Comparison of ENCODE assay signal across 15 cellular contexts in genomic region chr12:109727039-109727723, GRCh38. TPM values are rescaled to one million over a fixed set of nuclear protein-coding genes. Genes with fewer than 3 reads are reported as not detected.
DNase-seq lines count a peak whose midpoint lies in the region; ATAC-seq and TF ChIP-seq lines count a peak whose summit lies in the region.
"Had no signal": no experiment of that assay in that cellular context is flagged by ENCODE, and none has a peak within 500 bp of the region (broad histone marks: within the 10 kb centered on the region; RNA-seq: fewer than 3 reads in every experiment).

No MANE protein-coding gene starts in this region.

- H3K4me2 ChIP-seq in GM23338 = no peak overlapping the region

- no peaks in the 10 kb centered on the region for H3K79me2 ChIP-seq in GM23338 (replicated peaks; ENCODE audit: insufficient read depth)

- no peak overlapping the region for H3K27ac Mint-ChIP-seq in GM23338
- H3K27ac Mint-ChIP-seq: activated naive CD4-positive, alpha-beta T cell treated with anti-CD3 and anti-CD28 coated beads, Interleukin-2, amount 50 U/mL, for 24 hours; CD8-positive, alpha-beta T cell; T-helper 1 cell treated with Interleukin-12 subunit alpha and Interleukin-12 subunit beta and Interleukin-4 antibody, amounts not matched to agents 30 μg/mL and 1 μg/mL, for 36 hours had no signal

- no peak overlapping the region for H2AFZ ChIP-seq in GM23338
- H2AFZ ChIP-seq: GM23248 had no signal

- H3K9me3 ChIP-seq in WERI-Rb-1 (ENCODE audit: severe bottlenecking) (no peaks in the 10 kb centered on the region), right atrium auricular region (no peaks in the 10 kb centered on the region)

- H3K4me3 ChIP-seq in GM23338 = no peak overlapping the region
- no peak overlapping the region for H3K4me3 ChIP-seq in WERI-Rb-1 (ENCODE audit: low read depth, low read length)
- no peak overlapping the region for H3K4me3 ChIP-seq in right atrium auricular region
- H3K4me3 ChIP-seq: GM23248 had no signal

- no peak for TF ChIP-seq CTCF in GM23338 (conservative IDR thresholded peaks at IDR 0.05; ENCODE audit: low read depth in 2 of 2)
- no peak for TF ChIP-seq CTCF in WERI-Rb-1 (IDR thresholded peaks at IDR 0.05; ENCODE audit: low read depth, low read length)
- no peak for TF ChIP-seq CTCF in right atrium auricular region (IDR thresholded peaks at IDR 0.05)

- H3K36me3 ChIP-seq in GM23338 (ENCODE audit: insufficient read depth) (no peaks in the 10 kb centered on the region), WERI-Rb-1 (peaks cover 84% of the 10 kb centered on the region), right atrium auricular region (no peaks in the 10 kb centered on the region)

- DNase-seq in GM23338 (ENCODE audit: low spot score) (no peak), WERI-Rb-1 (no peak), right atrium auricular region (ENCODE audit: low spot score) (no peak), posterior vena cava (ENCODE audit: low spot score) (peak; percentile 72), GM03348 (ENCODE audit: low spot score) (no peak)
- DNase-seq: effector CD4-positive, alpha-beta T cell; GM23248; NCI-H1092 treated with DMSO at 0.1 percent for 48 hours; stimulated activated CD8-positive, alpha-beta memory T cell treated with anti-CD3 and anti-CD28 coated beads, Interleukin-4, amount 100 ng/mL, for 48 hours had no signal

- no peaks in the 10 kb centered on the region for H3F3A ChIP-seq in GM23338 (replicated peaks; ENCODE audit: low read depth)

- H3K9me3 Mint-ChIP-seq in GM23338 = no peaks in the 10 kb centered on the region
- H3K9me3 Mint-ChIP-seq: activated naive CD4-positive, alpha-beta T cell treated with anti-CD3 and anti-CD28 coated beads, Interleukin-2, amount 50 U/mL, for 24 hours; CD8-positive, alpha-beta T cell; T-helper 1 cell treated with Interleukin-12 subunit alpha and Interleukin-12 subunit beta and Interleukin-4 antibody, amounts not matched to agents 30 μg/mL and 1 μg/mL, for 36 hours had no signal

- intact Hi-C loops in posterior vena cava (cut with DNase I) = no loop called here

- H3K27ac ChIP-seq in GM23338 (ENCODE audit: low read depth) = no peak overlapping the region
- peak overlapping the region; percentile 48 for H3K27ac ChIP-seq in WERI-Rb-1
- H3K27ac ChIP-seq in right atrium auricular region = peak overlapping the region; percentile 40 to 42
- H3K27ac ChIP-seq: GM23248 had no signal

- peak; percentile 35 for ATAC-seq in GM23338
- no peak for ATAC-seq in GM21381 (IDR thresholded peaks at IDR 0.05; ENCODE audit: unreplicated experiment)
- no peak for ATAC-seq in GM21423 (IDR thresholded peaks at IDR 0.05; ENCODE audit: unreplicated experiment)
- no peak for ATAC-seq in HG03521 (IDR thresholded peaks at IDR 0.05; ENCODE audit: unreplicated experiment)
- ATAC-seq: CD8-positive, alpha-beta T cell had no signal

- no peak overlapping the region for H3K4me3 Mint-ChIP-seq in GM23338
- H3K4me3 Mint-ChIP-seq: activated naive CD4-positive, alpha-beta T cell treated with anti-CD3 and anti-CD28 coated beads, Interleukin-2, amount 50 U/mL, for 24 hours; CD8-positive, alpha-beta T cell; T-helper 1 cell treated with Interleukin-12 subunit alpha and Interleukin-12 subunit beta and Interleukin-4 antibody, amounts not matched to agents 30 μg/mL and 1 μg/mL, for 36 hours had no signal

- H3K27me3 ChIP-seq in GM23338 (ENCODE audit: insufficient read depth) (no peaks in the 10 kb centered on the region), WERI-Rb-1 (ENCODE audit: insufficient read depth, low read depth, severe bottlenecking) (no peaks in the 10 kb centered on the region), right atrium auricular region (no peaks in the 10 kb centered on the region)

- no peaks in the 10 kb centered on the region for H4K20me1 ChIP-seq in GM23338 (replicated peaks; ENCODE audit: insufficient read depth)

- no peaks in the 10 kb centered on the region for H3K9me2 ChIP-seq in GM23338 (ENCODE audit: insufficient read depth)

- peaks cover 9% of the 10 kb centered on the region for H3K4me1 Mint-ChIP-seq in GM23338

- H3K27me3 Mint-ChIP-seq in GM23338 (ENCODE audit: insufficient read depth, low read depth, poor library complexity) = peaks cover 5% of the 10 kb centered on the region
- H3K27me3 Mint-ChIP-seq: activated naive CD4-positive, alpha-beta T cell treated with anti-CD3 and anti-CD28 coated beads, Interleukin-2, amount 50 U/mL, for 24 hours had no signal

- no peaks in the 10 kb centered on the region for H3K36me3 Mint-ChIP-seq in GM23338 (ENCODE audit: low read depth)
- H3K36me3 Mint-ChIP-seq: activated naive CD4-positive, alpha-beta T cell treated with anti-CD3 and anti-CD28 coated beads, Interleukin-2, amount 50 U/mL, for 24 hours; CD8-positive, alpha-beta T cell had no signal

- no peaks in the 10 kb centered on the region for H3K4me1 ChIP-seq in GM23338 (ENCODE audit: insufficient read depth)
- peaks cover 0 to 36% of the 10 kb centered on the region in 2 donors for H3K4me1 ChIP-seq in right atrium auricular region

TF ChIP-seq in GM23338, 12 proteins besides CTCF, POLR2A, EP300 and RAD21:
- TF ChIP-seq, protein P1, sequence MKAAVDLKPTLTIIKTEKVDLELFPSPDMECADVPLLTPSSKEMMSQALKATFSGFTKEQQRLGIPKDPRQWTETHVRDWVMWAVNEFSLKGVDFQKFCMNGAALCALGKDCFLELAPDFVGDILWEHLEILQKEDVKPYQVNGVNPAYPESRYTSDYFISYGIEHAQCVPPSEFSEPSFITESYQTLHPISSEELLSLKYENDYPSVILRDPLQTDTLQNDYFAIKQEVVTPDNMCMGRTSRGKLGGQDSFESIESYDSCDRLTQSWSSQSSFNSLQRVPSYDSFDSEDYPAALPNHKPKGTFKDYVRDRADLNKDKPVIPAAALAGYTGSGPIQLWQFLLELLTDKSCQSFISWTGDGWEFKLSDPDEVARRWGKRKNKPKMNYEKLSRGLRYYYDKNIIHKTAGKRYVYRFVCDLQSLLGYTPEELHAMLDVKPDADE (IDR thresholded peaks at IDR 0.05) = no peak
- TF ChIP-seq ZNF114 (CRISPR knock-in tag; IDR thresholded peaks at IDR 0.05) (no peak), CREB1 (CRISPR knock-in tag; IDR thresholded peaks at IDR 0.05; ENCODE audit: low read depth) (no peak), JUNB (IDR thresholded peaks at IDR 0.05; ENCODE audit: unreplicated experiment) (no peak), POLR2AphosphoS5 (IDR thresholded peaks at IDR 0.05; ENCODE audit: low read depth) (no peak), ZNF331 (CRISPR knock-in tag; IDR thresholded peaks at IDR 0.05; ENCODE audit: low read depth) (no peak)
- TF ChIP-seq, protein P2, sequence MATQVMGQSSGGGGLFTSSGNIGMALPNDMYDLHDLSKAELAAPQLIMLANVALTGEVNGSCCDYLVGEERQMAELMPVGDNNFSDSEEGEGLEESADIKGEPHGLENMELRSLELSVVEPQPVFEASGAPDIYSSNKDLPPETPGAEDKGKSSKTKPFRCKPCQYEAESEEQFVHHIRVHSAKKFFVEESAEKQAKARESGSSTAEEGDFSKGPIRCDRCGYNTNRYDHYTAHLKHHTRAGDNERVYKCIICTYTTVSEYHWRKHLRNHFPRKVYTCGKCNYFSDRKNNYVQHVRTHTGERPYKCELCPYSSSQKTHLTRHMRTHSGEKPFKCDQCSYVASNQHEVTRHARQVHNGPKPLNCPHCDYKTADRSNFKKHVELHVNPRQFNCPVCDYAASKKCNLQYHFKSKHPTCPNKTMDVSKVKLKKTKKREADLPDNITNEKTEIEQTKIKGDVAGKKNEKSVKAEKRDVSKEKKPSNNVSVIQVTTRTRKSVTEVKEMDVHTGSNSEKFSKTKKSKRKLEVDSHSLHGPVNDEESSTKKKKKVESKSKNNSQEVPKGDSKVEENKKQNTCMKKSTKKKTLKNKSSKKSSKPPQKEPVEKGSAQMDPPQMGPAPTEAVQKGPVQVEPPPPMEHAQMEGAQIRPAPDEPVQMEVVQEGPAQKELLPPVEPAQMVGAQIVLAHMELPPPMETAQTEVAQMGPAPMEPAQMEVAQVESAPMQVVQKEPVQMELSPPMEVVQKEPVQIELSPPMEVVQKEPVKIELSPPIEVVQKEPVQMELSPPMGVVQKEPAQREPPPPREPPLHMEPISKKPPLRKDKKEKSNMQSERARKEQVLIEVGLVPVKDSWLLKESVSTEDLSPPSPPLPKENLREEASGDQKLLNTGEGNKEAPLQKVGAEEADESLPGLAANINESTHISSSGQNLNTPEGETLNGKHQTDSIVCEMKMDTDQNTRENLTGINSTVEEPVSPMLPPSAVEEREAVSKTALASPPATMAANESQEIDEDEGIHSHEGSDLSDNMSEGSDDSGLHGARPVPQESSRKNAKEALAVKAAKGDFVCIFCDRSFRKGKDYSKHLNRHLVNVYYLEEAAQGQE (IDR thresholded peaks at IDR 0.05; ENCODE audit: unreplicated experiment) = no peak

RNA-seq across cellular contexts. Expression of gene FAM222A, which starts 13.6 kb away (rescaled TPM):
- 2.1 and 3.6 TPM in 2 replicates for total RNA-seq in GM23338 (2014; rRNA removed; shearing (Covaris generic))
- polyA plus RNA-seq in GM23338 (2016; fragmentation: Nextera tagmentation; extraction: Ambion mirVana) = 0.78 and 0.85 TPM in 2 replicates
- total RNA-seq in right atrium auricular region (10 to 100 TPM; 23.6 to 32.4 TPM), posterior vena cava (under 1 TPM; 0.62 to 0.79 TPM)
- polyA plus RNA-seq: GM23248 had no signal
